In genomic region chr15:90079619-90080559, GRCh38 we compare ENCODE assay signal across 1 cellular context.
TF ChIP-seq lines count a peak whose summit lies in the region.

No MANE protein-coding gene starts in this region.

TF ChIP-seq in GM12878, 131 proteins besides CTCF, POLR2A, EP300 and RAD21:
- no peak for TF ChIP-seq RUNX3 (IDR thresholded peaks at IDR 0.05; ENCODE audit: low read length)
- TF ChIP-seq ZSCAN29 (IDR thresholded peaks at IDR 0.05), result no peak
- TF ChIP-seq PML (IDR thresholded peaks at IDR 0.05; ENCODE audit: low read length), result 0 out of 2 replicates have a peak, but pooled peaks have one; percentile 23
- no peak for TF ChIP-seq HDAC2 (IDR thresholded peaks at IDR 0.05)
